8 cellular contexts compared by ENCODE assay signal in genomic region chr7:90816511-90817142, GRCh38.
DNase-seq lines count a peak whose midpoint lies in the region; ATAC-seq and TF ChIP-seq lines count a peak whose summit lies in the region.

No MANE protein-coding gene starts in this region.

- H3K9me2 ChIP-seq in OCI-LY7 (ENCODE audit: insufficient read depth, low read length), result no peaks in the 10 kb centered on the region

- peak overlapping the region; percentile 18 for H3K4me3 ChIP-seq in choroid plexus epithelial cell (ENCODE audit: low read depth, low read length)
- no peak overlapping the region for H3K4me3 ChIP-seq in OCI-LY7 (ENCODE audit: low read depth, low read length, poor library complexity, severe bottlenecking)

- no peaks in the 10 kb centered on the region for H4K20me1 ChIP-seq in OCI-LY7 (ENCODE audit: insufficient read depth, low read length)

- intact Hi-C loops in sciatic nerve (cut with DNase I) (no loop called here), OCI-LY7 (cut with micrococcal nuclease; ENCODE audit: unreplicated experiment) (no loop called here)

- CTCF ChIA-PET in HEK293T (lab: Yijun Ruan, JAX) (no interaction called here), OCI-LY7 (lab: Charles Lee; ENCODE audit: unreplicated experiment) (no interaction called here)

- TF ChIP-seq CTCF in choroid plexus epithelial cell (conservative IDR thresholded peaks at IDR 0.05; ENCODE audit: low read depth, low read length), result no peak
- no peak for TF ChIP-seq CTCF in OCI-LY7 (conservative IDR thresholded peaks at IDR 0.05; ENCODE audit: low read length)

- H3K36me3 ChIP-seq in OCI-LY7 (ENCODE audit: insufficient read depth, low read length), result peaks cover 41% of the 10 kb centered on the region

- DNase-seq in HEK293T (ENCODE audit: extremely low spot score) (peak; percentile 18), LoVo (ENCODE audit: low spot score) (peak; percentile 88), choroid plexus epithelial cell (ENCODE audit: low read depth) (peak; percentile 98), sciatic nerve (ENCODE audit: low spot score) (no peak), OCI-LY7 (ENCODE audit: low spot score) (no peak), NK-92 (lab: John Stamatoyannopoulos, UW; ENCODE audit: unreplicated experiment) (no peak), NCI-H1436 (lab: John Stamatoyannopoulos, UW) (no peak)

- H3K27ac ChIP-seq in OCI-LY7 (ENCODE audit: low read depth, low read length, poor library complexity, severe bottlenecking), result no peak overlapping the region

- no peak overlapping the region for H3K4me2 ChIP-seq in OCI-LY7 (ENCODE audit: low read length)

- no peaks in the 10 kb centered on the region; the same call in 1 of the 2 replicates for H3K79me2 ChIP-seq in OCI-LY7 (ENCODE audit: insufficient read depth, low read depth, low read length)

- ATAC-seq in GM18517 (IDR thresholded peaks at IDR 0.05; ENCODE audit: unreplicated experiment), result peak; percentile 100
- ATAC-seq in sciatic nerve, result peak; percentile 89

- H3K9me3 ChIP-seq in OCI-LY7 (ENCODE audit: low read length), result 0 out of 2 replicates have a peak, but pooled peaks cover 6% of the 10 kb centered on the region

- no TSS peak for BruUV-seq in OCI-LY7 (replicated peaks; lab: Mats Ljungman, UMichigan)

- POLR2A ChIA-PET in HEK293T (lab: Yijun Ruan, JAX), result no interaction called here
- POLR2A ChIA-PET in OCI-LY7 (lab: Charles Lee), result interaction anchor here (0.8 kb wide), 1 partner anchor 12 kb away, joined by 4 read pairs; no protein-coding TSS in a partner anchor

- no peak overlapping the region for H2AFZ ChIP-seq in OCI-LY7 (ENCODE audit: low read length)

- H3K4me1 ChIP-seq in OCI-LY7 (ENCODE audit: insufficient read depth, low read length, poor library complexity, severe bottlenecking), result no peaks in the 10 kb centered on the region

TF ChIP-seq in HEK293T, 16 proteins besides CTCF, POLR2A, EP300 and RAD21:
- TF ChIP-seq FOXM1 (IDR thresholded peaks at IDR 0.05; ENCODE audit: borderline replicate concordance) (no peak), SP1 (IDR thresholded peaks at IDR 0.05) (no peak), ELF4 (IDR thresholded peaks at IDR 0.05) (no peak), FOXA1 (IDR thresholded peaks at IDR 0.05) (no peak), BHLHE40 (IDR thresholded peaks at IDR 0.05; ENCODE audit: borderline replicate concordance) (no peak), HDGF (IDR thresholded peaks at IDR 0.05; ENCODE audit: borderline replicate concordance) (no peak), FOXK2 (IDR thresholded peaks at IDR 0.05) (no peak), LEF1 (IDR thresholded peaks at IDR 0.05; ENCODE audit: borderline replicate concordance) (no peak), ZNF384 (IDR thresholded peaks at IDR 0.05) (no peak), L3MBTL2 (conservative IDR thresholded peaks at IDR 0.05) (no peak), TARDBP (IDR thresholded peaks at IDR 0.05) (no peak), NFRKB (IDR thresholded peaks at IDR 0.05) (no peak), PKNOX1 (IDR thresholded peaks at IDR 0.05) (no peak; the same call in 1 of the 2 replicates), SUZ12 (IDR thresholded peaks at IDR 0.05) (no peak), ARNT (IDR thresholded peaks at IDR 0.05) (no peak)

Comparison
In these comparisons a context has a peak if more than half of its experiments do, and no peak if none do; other contexts are left out.
1. DNase-seq: peak in HEK293T (single experiment), LoVo (single experiment) and choroid plexus epithelial cell (single experiment); none in sciatic nerve (single experiment), OCI-LY7 (single experiment), NK-92 (single experiment) and NCI-H1436 (single experiment).